30 cellular contexts compared by ENCODE assay signal in the genomic region with DNA sequence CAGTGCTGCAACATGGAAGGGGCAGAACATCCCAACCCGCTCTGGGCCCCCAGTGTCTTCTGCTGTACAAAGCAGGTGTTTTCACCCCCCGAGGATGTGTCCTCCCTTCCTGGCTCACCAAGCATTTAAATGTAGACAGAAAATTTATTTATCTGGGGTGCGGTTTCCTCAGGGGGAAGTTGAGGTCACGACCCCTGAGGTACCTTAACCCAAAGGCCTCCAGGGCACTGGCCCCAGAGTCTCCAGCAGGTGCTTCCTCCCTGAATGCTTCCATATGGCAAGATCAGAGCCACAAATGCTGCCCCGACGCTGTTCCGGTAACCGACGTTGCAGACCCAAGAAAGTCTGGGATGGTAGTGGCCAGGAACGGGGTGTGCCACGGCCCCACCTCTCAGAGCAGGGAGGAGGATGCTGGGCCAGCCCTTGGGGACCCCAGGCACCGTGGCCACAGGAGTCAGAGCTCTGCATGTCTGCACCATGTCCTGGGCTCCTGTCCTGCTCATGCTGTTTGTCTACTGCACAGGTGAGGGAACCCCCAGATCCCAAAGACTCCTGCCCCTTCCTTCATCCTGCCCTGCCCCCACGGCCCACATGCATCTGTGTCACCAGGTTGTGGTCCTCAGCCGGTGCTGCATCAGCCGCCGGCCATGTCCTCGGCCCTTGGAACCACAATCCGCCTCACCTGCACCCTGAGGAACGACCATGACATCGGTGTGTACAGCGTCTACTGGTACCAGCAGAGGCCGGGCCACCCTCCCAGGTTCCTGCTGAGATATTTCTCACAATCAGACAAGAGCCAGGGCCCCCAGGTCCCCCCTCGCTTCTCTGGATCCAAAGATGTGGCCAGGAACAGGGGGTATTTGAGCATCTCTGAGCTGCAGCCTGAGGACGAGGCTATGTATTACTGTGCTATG. TPM values are rescaled to one million over a fixed set of nuclear protein-coding genes. Genes with fewer than 3 reads are reported as not detected.
DNase-seq lines count a peak whose midpoint lies in the region; ATAC-seq and TF ChIP-seq lines count a peak whose summit lies in the region.
"Had no signal": no experiment of that assay in that cellular context is flagged by ENCODE, and none has a peak within 500 bp of the region (broad histone marks: within the 10 kb centered on the region; RNA-seq: fewer than 3 reads in every experiment).

A gene with protein sequence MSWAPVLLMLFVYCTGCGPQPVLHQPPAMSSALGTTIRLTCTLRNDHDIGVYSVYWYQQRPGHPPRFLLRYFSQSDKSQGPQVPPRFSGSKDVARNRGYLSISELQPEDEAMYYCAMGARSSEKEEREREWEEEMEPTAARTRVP (plus strand): TSS at position 450 of the 914 bp plus-strand sequence. CDS start 28 bp downstream, at position 478.

- peaks cover 57 to 82% (median 65%) of the 10 kb centered on the region in 3 donors for H3K4me1 Mint-ChIP-seq in naive B cell

- H3K4me1 ChIP-seq in BLaER1 treated with 17β-estradiol and CSF1 and Interleukin-3, amounts not matched to agents 10 nM and 100 nM: peaks cover 43 to 87% (median 76%) of the 10 kb centered on the region in 10 experiments
- H3K4me1 ChIP-seq: pancreas had no signal

- no peaks in the 10 kb centered on the region for H3K9me3 ChIP-seq in BLaER1 treated with 17β-estradiol and CSF1 and Interleukin-3, amounts not matched to agents 10 nM and 100 nM (replicated peaks in 1 of 11)
- no peaks in the 10 kb centered on the region for H3K9me3 ChIP-seq in SU-DHL-6 (ENCODE audit: insufficient read depth, low read length)
- H3K9me3 ChIP-seq: pancreas had no signal

- H3K36me3 Mint-ChIP-seq in naive B cell: no peaks in the 10 kb centered on the region
- H3K36me3 Mint-ChIP-seq: natural killer cell treated with Interleukin-12 subunit alpha and Interleukin-12 subunit beta and Interleukin-15 and Interleukin-18, amount 100 ng/mL, for 72 hours had no signal

- H3K9me3 Mint-ChIP-seq in naive B cell: no peaks in the 10 kb centered on the region
- H3K9me3 Mint-ChIP-seq: natural killer cell treated with Interleukin-12 subunit alpha and Interleukin-12 subunit beta and Interleukin-15 and Interleukin-18, amount 100 ng/mL, for 72 hours; stimulated activated naive CD8-positive, alpha-beta T cell treated with anti-CD3 and anti-CD28 coated beads, Interleukin-15, amount 100 ng/mL, for 72 hours; T-helper 2 cell treated with Interferon-gamma antibody and Interleukin-4, amounts not matched to agents 5 μg/mL and 100 μg/mL, for 36 hours had no signal

- no peaks in the 10 kb centered on the region; a peak in 1 of 22 replicates for H4K20me1 ChIP-seq in BLaER1 treated with 17β-estradiol and CSF1 and Interleukin-3, amounts not matched to agents 10 nM and 100 nM
- H4K20me1 ChIP-seq in SU-DHL-6 (ENCODE audit: low read depth, low read length): no peaks in the 10 kb centered on the region

- no peaks in the 10 kb centered on the region for H3K27me3 Mint-ChIP-seq in naive B cell

- peak within 1 kb of the TSS; percentile 79 to 90 (median 83) for H3K27ac Mint-ChIP-seq in naive B cell
- H3K27ac Mint-ChIP-seq: natural killer cell treated with Interleukin-12 subunit alpha and Interleukin-12 subunit beta and Interleukin-15 and Interleukin-18, amount 100 ng/mL, for 72 hours; T-helper 2 cell treated with Interferon-gamma antibody and Interleukin-4, amounts not matched to agents 5 μg/mL and 100 μg/mL, for 36 hours had no signal

- no peaks in the 10 kb centered on the region for H3K9me2 ChIP-seq in SU-DHL-6 (replicated peaks; ENCODE audit: insufficient read depth, low read length)

- H3F3A ChIP-seq in SU-DHL-6 (ENCODE audit: insufficient read depth): peaks cover 5% of the 10 kb centered on the region; the same call in 1 of the 2 replicates

- H3K4me2 ChIP-seq in BLaER1 treated with 17β-estradiol and CSF1 and Interleukin-3, amounts not matched to agents 10 nM and 100 nM: peak within 1 kb of the TSS; percentile 63 to 98 (median 95)
- peak within 1 kb of the TSS; percentile 26 for H3K4me2 ChIP-seq in SU-DHL-6 (ENCODE audit: low read depth, low read length, poor library complexity, severe bottlenecking)

- TF ChIP-seq CTCF in SU-DHL-6 (IDR thresholded peaks at IDR 0.05; ENCODE audit: insufficient read depth, low read length, poor library complexity, severe bottlenecking): no peak

- H3K27ac ChIP-seq in BLaER1 treated with 17β-estradiol and CSF1 and Interleukin-3, amounts not matched to agents 10 nM and 100 nM: peak within 1 kb of the TSS in 10 of 11 experiments; percentile 50 to 96 (median 94); a peak in 18 of 22 replicates
- peak within 1 kb of the TSS; percentile 59 for H3K27ac ChIP-seq in SU-DHL-6 (ENCODE audit: low read depth, low read length)
- H3K27ac ChIP-seq: brain microvascular endothelial cell, pancreas, skin epidermis, VCaP had no signal

- H3K27me3 ChIP-seq in BLaER1 treated with 17β-estradiol and CSF1 and Interleukin-3, amounts not matched to agents 10 nM and 100 nM: peaks cover 0 to 7% (median 0%) of the 10 kb centered on the region in 11 experiments; a peak in 2 of 22 replicates
- no peaks in the 10 kb centered on the region for H3K27me3 ChIP-seq in SU-DHL-6 (ENCODE audit: low read length)
- H3K27me3 ChIP-seq: pancreas had no signal

- DNase-seq in Jurkat, Clone E6-1 (ENCODE audit: low read depth, low spot score): peak; percentile 79
- DNase-seq in naive B cell: no peak
- no peak for DNase-seq in NCI-H1436 (lab: John Stamatoyannopoulos, UW)
- no peak for DNase-seq in NCI-H748 (lab: John Stamatoyannopoulos, UW; ENCODE audit: unreplicated experiment)
- no peak for DNase-seq in NCI-H128 (lab: John Stamatoyannopoulos, UW; ENCODE audit: unreplicated experiment)
- DNase-seq: activated CD4-positive, alpha-beta T cell treated with anti-CD3 and anti-CD28 coated beads for 48 hours; activated T-cell treated with anti-CD3 and anti-CD28 coated beads, Interleukin-2, amount 50 U/mL, for 48 hours; brain microvascular endothelial cell; C1 segment of cervical spinal cord; COR-L47; DMS53; GDM1; glutamatergic neuron; islet precursor cell; NCI-H146; NCI-H2107; NCI-H446; OCI-M1; pancreas; retina; stimulated activated naive CD8-positive, alpha-beta T cell treated with anti-CD3 and anti-CD28 coated beads, Interleukin-15, amount 100 ng/mL, for 72 hours had no signal

- no peaks in the 10 kb centered on the region for H3K79me2 ChIP-seq in SU-DHL-6 (ENCODE audit: insufficient read depth, low read length)

- peak; percentile 38 to 44 for ATAC-seq in naive B cell (ENCODE audit: low read depth in 2 of 2)
- no peak for ATAC-seq in GM18502 (IDR thresholded peaks at IDR 0.05; ENCODE audit: poor library complexity, unreplicated experiment)
- ATAC-seq: HCT116; natural killer cell treated with Interleukin-12 subunit alpha and Interleukin-12 subunit beta and Interleukin-15 and Interleukin-18, amount 100 ng/mL, for 72 hours; pancreas; SK-N-SH treated with all-trans-retinoic acid at 6 μM for 48 hours; stimulated activated naive CD8-positive, alpha-beta T cell treated with anti-CD3 and anti-CD28 coated beads, Interleukin-15, amount 100 ng/mL, for 72 hours had no signal

- peaks cover 0 to 26% (median 0%) of the 10 kb centered on the region in 11 experiments; a peak in 1 of 22 replicates for H3K36me3 ChIP-seq in BLaER1 treated with 17β-estradiol and CSF1 and Interleukin-3, amounts not matched to agents 10 nM and 100 nM
- no peaks in the 10 kb centered on the region for H3K36me3 ChIP-seq in SU-DHL-6 (ENCODE audit: low read length)
- H3K36me3 ChIP-seq: brain microvascular endothelial cell, pancreas had no signal

- peak within 1 kb of the TSS; percentile 37 to 91 (median 81) for H3K4me3 Mint-ChIP-seq in naive B cell
- H3K4me3 Mint-ChIP-seq: natural killer cell treated with Interleukin-12 subunit alpha and Interleukin-12 subunit beta and Interleukin-15 and Interleukin-18, amount 100 ng/mL, for 72 hours; stimulated activated naive CD8-positive, alpha-beta T cell treated with anti-CD3 and anti-CD28 coated beads, Interleukin-15, amount 100 ng/mL, for 72 hours; T-helper 2 cell treated with Interferon-gamma antibody and Interleukin-4, amounts not matched to agents 5 μg/mL and 100 μg/mL, for 36 hours had no signal

- no peak within 1 kb of the TSS for H2AFZ ChIP-seq in SU-DHL-6 (ENCODE audit: low read depth, low read length, severe bottlenecking)

- peak within 1 kb of the TSS; percentile 50 to 94 (median 87); a peak in 19 of 22 replicates for H3K9ac ChIP-seq in BLaER1 treated with 17β-estradiol and CSF1 and Interleukin-3, amounts not matched to agents 10 nM and 100 nM
- peak within 1 kb of the TSS; percentile 11; the same call in 1 of the 2 replicates for H3K9ac ChIP-seq in SU-DHL-6 (ENCODE audit: low read length)

- peak within 1 kb of the TSS in 9 of 10 experiments; percentile 17 to 90 (median 67); a peak in 18 of 20 replicates for H3K4me3 ChIP-seq in BLaER1 treated with 17β-estradiol and CSF1 and Interleukin-3, amounts not matched to agents 10 nM and 100 nM
- H3K4me3 ChIP-seq in Jurkat, Clone E6-1 (ENCODE audit: low read length): peak within 1 kb of the TSS; percentile 7; the same call in 1 of the 2 replicates
- no peak within 1 kb of the TSS for H3K4me3 ChIP-seq in SU-DHL-6 (ENCODE audit: insufficient read depth, low read length, poor library complexity, severe bottlenecking)
- H3K4me3 ChIP-seq: pancreas, skin epidermis had no signal

RNA-seq across cellular contexts. Expression of the gene that starts here (rescaled TPM):
- polyA plus RNA-seq in Jurkat, Clone E6-1 (2012; ENCODE audit: insufficient read depth, insufficient read length): not detected
- 10 to 100 TPM in 2 of 6 donors, 1 to 10 TPM in 4; 1.2 to 23.1 (median 5.9) TPM for polyA plus RNA-seq in naive B cell (ENCODE audit: low read depth in 6 of 6)
- polyA plus RNA-seq: pancreas had no signal
